ENCODE assay signal across 23 cellular contexts in the genomic region with DNA sequence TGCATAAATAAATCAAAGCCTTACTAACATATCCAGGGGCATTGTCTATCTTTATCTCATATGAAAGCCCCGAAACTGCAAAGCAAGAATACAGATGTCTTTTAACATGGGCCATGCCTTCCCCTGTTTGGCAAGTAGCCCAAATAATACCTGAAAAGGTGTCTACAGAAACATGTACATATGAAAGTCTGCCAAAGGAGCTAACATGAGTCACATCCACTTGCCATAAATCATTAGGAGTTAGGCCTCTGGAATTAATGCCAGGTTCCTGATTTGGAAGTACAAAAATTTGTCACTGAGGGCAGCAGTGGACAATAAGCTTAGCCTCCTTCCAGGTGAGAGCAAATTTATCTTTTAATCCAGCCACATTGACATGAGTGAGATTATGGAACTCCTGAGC.
"Had no signal": no experiment of that assay in that cellular context is flagged by ENCODE, and none has a peak within 500 bp of the region (broad histone marks: within the 10 kb centered on the region; RNA-seq: fewer than 3 reads in every experiment).

No MANE protein-coding gene starts in this region.

- H3K4me3 ChIP-seq: colonic mucosa, heart left ventricle, lung, mucosa of descending colon, right atrium auricular region, tibial nerve had no signal

- H3K36me3 ChIP-seq: colonic mucosa, heart left ventricle, right atrium auricular region, tibial nerve had no signal

- DNase-seq: activated CD4-positive, alpha-beta T cell treated with anti-CD3 and anti-CD28 coated beads for 36 hours; activated CD4-positive, CD25-positive, alpha-beta regulatory T cell; activated CD8-positive, alpha-beta memory T cell treated with anti-CD3 and anti-CD28 coated beads, Interleukin-2, amount 10 ng/mL, durations not matched to agents 7 days and 5 days; activated CD8-positive, alpha-beta T cell treated with anti-CD3 and anti-CD28 coated beads, Interleukin-2, amount 10 ng/mL, durations not matched to agents 7 days and 5 days; activated naive CD8-positive, alpha-beta T cell treated with anti-CD3 and anti-CD28 coated beads, Interleukin-2, amount 50 U/mL, for 24 hours; activated T-cell treated with anti-CD3 and anti-CD28 coated beads, Interleukin-2, amount 50 U/mL, for 48 hours; amygdala; cerebellar nuclear complex; colonic mucosa; effector CD8-positive, alpha-beta T cell; erythroblast; foreskin fibroblast; heart left ventricle; kidney glomerular epithelial cell; mucosa of descending colon; stimulated activated CD4-positive, alpha-beta T cell treated with anti-CD3 and anti-CD28 coated beads, Interleukin-15, amount 100 ng/mL, for 24 hours; stimulated activated naive CD4-positive, alpha-beta T cell; T-helper 2 cell had no signal

- H3K27me3 ChIP-seq: colonic mucosa, heart left ventricle, right atrium auricular region, tibial nerve had no signal

- H3K9me3 ChIP-seq: colonic mucosa had no signal

- H3K27ac ChIP-seq: colonic mucosa, heart left ventricle, right atrium auricular region, tibial nerve had no signal

- ATAC-seq: activated CD4-positive, alpha-beta T cell treated with anti-CD3 and anti-CD28 coated beads for 36 hours; activated CD8-positive, alpha-beta memory T cell treated with anti-CD3 and anti-CD28 coated beads, Interleukin-2, amount 10 ng/mL, durations not matched to agents 7 days and 5 days; activated CD8-positive, alpha-beta T cell treated with anti-CD3 and anti-CD28 coated beads, Interleukin-2, amount 10 ng/mL, durations not matched to agents 7 days and 5 days; activated naive CD8-positive, alpha-beta T cell treated with anti-CD3 and anti-CD28 coated beads, Interleukin-2, amount 50 U/mL, for 24 hours; heart left ventricle; left lobe of liver; mucosa of descending colon; natural killer cell treated with Interleukin-12 subunit alpha and Interleukin-12 subunit beta and Interleukin-15 and Interleukin-18, amount 100 ng/mL, for 72 hours had no signal

- H3K4me1 ChIP-seq: colonic mucosa, heart left ventricle, right atrium auricular region, tibial nerve had no signal
